In genomic region chr9:134575817-134576176, GRCh38 we compare ENCODE assay signal across 16 cellular contexts.
DNase-seq lines count a peak whose midpoint lies in the region; ATAC-seq and TF ChIP-seq lines count a peak whose summit lies in the region.
"Had no signal": no experiment of that assay in that cellular context is flagged by ENCODE, and none has a peak within 500 bp of the region (broad histone marks: within the 10 kb centered on the region; RNA-seq: fewer than 3 reads in every experiment).

No MANE protein-coding gene starts in this region.

- H3K4me1 Mint-ChIP-seq in HFFc6 (ENCODE audit: low read depth) (no peaks in the 10 kb centered on the region), T-helper 17 cell (no peaks in the 10 kb centered on the region), H9 (peaks cover 5 to 9% of the 10 kb centered on the region in 2 experiments; a peak in 1 of 4 replicates)
- H3K4me1 Mint-ChIP-seq: CD4-positive, alpha-beta memory T cell had no signal

- H2BK20ac ChIP-seq in H9 (ENCODE audit: low read depth, low read length, poor library complexity, severe bottlenecking) = no peak overlapping the region

- H3K27ac ChIP-seq in lung (ENCODE audit: low read depth in 1 of 2, low read length in 1 of 2) = no peak overlapping the region
- no peak overlapping the region for H3K27ac ChIP-seq in sigmoid colon
- no peak overlapping the region for H3K27ac ChIP-seq in H9 (ENCODE audit: insufficient read length, low read depth, low read length)
- H3K27ac ChIP-seq: SJCRH30 had no signal

- H3K18ac ChIP-seq in H9 (ENCODE audit: insufficient read length, low read depth, low read length) = no peak overlapping the region

- H3K27ac Mint-ChIP-seq in HFFc6 (no peak overlapping the region), T-helper 17 cell (peak overlapping the region; percentile 19), H9 (peak overlapping the region in 1 of 3 experiments; percentile 12; a peak in 2 of 7 replicates)

- H3K4me2 ChIP-seq in H9 (ENCODE audit: insufficient read depth, insufficient read length, low read length) = no peak overlapping the region

- no peaks in the 10 kb centered on the region for H4K20me1 ChIP-seq in H9 (ENCODE audit: control insufficient read depth, insufficient read depth, insufficient read length)

- H4K8ac ChIP-seq in H9 (replicated peaks; ENCODE audit: insufficient read length, low read depth, low read length) = no peak overlapping the region

- peaks cover 6% of the 10 kb centered on the region; the same call in 1 of the 2 replicates for H3K36me3 Mint-ChIP-seq in HFFc6 (ENCODE audit: low read depth)
- peaks cover 4% of the 10 kb centered on the region for H3K36me3 Mint-ChIP-seq in T-helper 17 cell (ENCODE audit: low read depth)
- H3K36me3 Mint-ChIP-seq in H9 (ENCODE audit: insufficient read depth in 1 of 3, low read depth in 3 of 3) = no peaks in the 10 kb centered on the region; a peak in 3 of 7 replicates
- H3K36me3 Mint-ChIP-seq: CD4-positive, alpha-beta memory T cell had no signal

- no peak for DNase-seq in HFFc6
- no peak for DNase-seq in T-helper 17 cell
- peak; percentile 14 for DNase-seq in lung (ENCODE audit: low spot score)
- DNase-seq in sigmoid colon = peak; percentile 45
- no peak for DNase-seq in H9
- no peak for DNase-seq in NCI-H748 (lab: John Stamatoyannopoulos, UW; ENCODE audit: unreplicated experiment)
- DNase-seq: BE2C; CD4-positive, alpha-beta memory T cell; DMS79 treated with DMSO at 0.1 percent for 48 hours; Karpas-422; NCI-H1436 treated with DMSO at 0.1 percent for 48 hours; NCI-H2081; NCI-H524 treated with DMSO at 0.1 percent for 48 hours; RPMI8226; SJCRH30 had no signal

- H3K4me1 ChIP-seq in lung (ENCODE audit: control insufficient read depth in 2 of 2, insufficient read depth in 2 of 2, low read length in 2 of 2) = no peaks in the 10 kb centered on the region
- H3K4me1 ChIP-seq in sigmoid colon = no peaks in the 10 kb centered on the region
- no peaks in the 10 kb centered on the region for H3K4me1 ChIP-seq in H9 (ENCODE audit: insufficient read depth, low read length)
- H3K4me1 ChIP-seq: BE2C, SJCRH30 had no signal

- H3K9me3 Mint-ChIP-seq in HFFc6 (peaks cover 8% of the 10 kb centered on the region; the same call in 1 of the 2 replicates), H9 (peaks cover 14 to 19% of the 10 kb centered on the region in 2 experiments)

- no peak overlapping the region for H3K4ac ChIP-seq in H9 (ENCODE audit: low read depth, low read length)

- WGBS in lung, 2 donors = 79 to 81% methylated on average over 5 of the region's 5 CpGs
- 74 to 81% methylated on average over 5 of the region's 5 CpGs for WGBS in sigmoid colon, 2 donors
- WGBS in H9 (ENCODE audit: extremely low coverage, insufficient read length, low lambda C conversion rate) = no CpG with 5 or more reads among the region's 5 CpGs

- H3K4me3 ChIP-seq in lung (no peak overlapping the region), sigmoid colon (no peak overlapping the region)
- H3K4me3 ChIP-seq: SJCRH30 had no signal

- H3K23me2 ChIP-seq in H9 (ENCODE audit: insufficient read length, low read depth, low read length, poor library complexity, severe bottlenecking) = no peaks in the 10 kb centered on the region

- TF ChIP-seq CTCF in HFFc6 (IDR thresholded peaks at IDR 0.05) = no peak
- TF ChIP-seq CTCF in lung (IDR thresholded peaks at IDR 0.05; ENCODE audit: control extremely low read depth, extremely low read depth) = no peak
- no peak for TF ChIP-seq CTCF in sigmoid colon (IDR thresholded peaks at IDR 0.05)
- TF ChIP-seq CTCF in H9 (conservative IDR thresholded peaks at IDR 0.05) = no peak

- H3K79me2 ChIP-seq in H9 (ENCODE audit: insufficient read depth, low read length) = no peaks in the 10 kb centered on the region

- H3K56ac ChIP-seq in H9 (ENCODE audit: insufficient read length, low read depth, low read length) = no peak overlapping the region

- H2AK5ac ChIP-seq in H9 (ENCODE audit: insufficient read length, low read length) = no peak overlapping the region

- ATAC-seq in T-helper 17 cell (no peak), lung (ENCODE audit: insufficient read depth, low FRiP score) (no peak), HG03571 (IDR thresholded peaks at IDR 0.05; ENCODE audit: unreplicated experiment) (no peak)

- H4K91ac ChIP-seq in H9 (ENCODE audit: insufficient read length, low read depth, low read length) = no peak overlapping the region

- H3T11ph ChIP-seq in H9 (ENCODE audit: low read length) = no peak overlapping the region

- no peak overlapping the region for H2BK5ac ChIP-seq in H9 (ENCODE audit: insufficient read length, low read length)

- H4K5ac ChIP-seq in H9 (ENCODE audit: insufficient read length, low read depth, low read length) = no peak overlapping the region

- H3K14ac ChIP-seq in H9 (ENCODE audit: insufficient read depth, low read length) = no peak overlapping the region

- H2AFZ ChIP-seq in H9 (ENCODE audit: low read length) = no peak overlapping the region

- no peaks in the 10 kb centered on the region for H3K79me1 ChIP-seq in H9 (ENCODE audit: insufficient read depth, low read depth, low read length, poor library complexity, severe bottlenecking)

- H3K27me3 Mint-ChIP-seq in HFFc6 (ENCODE audit: insufficient read depth) = peaks cover 24% of the 10 kb centered on the region
- peaks cover 19% of the 10 kb centered on the region for H3K27me3 Mint-ChIP-seq in T-helper 17 cell
- H3K27me3 Mint-ChIP-seq in H9 (ENCODE audit: low read depth) = no peaks in the 10 kb centered on the region; the same call in none of the 2 replicates

- H3K27me3 ChIP-seq in lung (ENCODE audit: control insufficient read depth, insufficient read depth) = no peaks in the 10 kb centered on the region
- no peaks in the 10 kb centered on the region for H3K27me3 ChIP-seq in sigmoid colon
- H3K27me3 ChIP-seq in H9 (ENCODE audit: insufficient read depth, low read length) = no peaks in the 10 kb centered on the region
- H3K27me3 ChIP-seq: BE2C, SJCRH30 had no signal

- H3K23ac ChIP-seq in H9 (ENCODE audit: insufficient read length, low read depth, low read length) = no peak overlapping the region

- no peaks in the 10 kb centered on the region for H3K36me3 ChIP-seq in lung (ENCODE audit: control insufficient read depth in 2 of 2, insufficient read depth in 2 of 2, low read length in 2 of 2)
- H3K36me3 ChIP-seq in sigmoid colon = no peaks in the 10 kb centered on the region
- H3K36me3 ChIP-seq: BE2C, SJCRH30 had no signal

- 0 out of 2 replicates have a peak overlapping the region, but pooled peaks have one; percentile 15 for H3K4me3 Mint-ChIP-seq in HFFc6
- no peak overlapping the region for H3K4me3 Mint-ChIP-seq in T-helper 17 cell
- H3K4me3 Mint-ChIP-seq in H9 = no peak overlapping the region; a peak in 1 of 5 replicates
- H3K4me3 Mint-ChIP-seq: CD4-positive, alpha-beta memory T cell had no signal

- no peak overlapping the region for H3K9ac ChIP-seq in H9 (ENCODE audit: extremely low read depth, insufficient read length, low read length)

- no peak overlapping the region for H2BK120ac ChIP-seq in H9 (ENCODE audit: low read depth, low read length, poor library complexity, severe bottlenecking)

- H3K9me3 ChIP-seq in T-helper 17 cell (ENCODE audit: control insufficient read depth, low read length, poor library complexity, severe bottlenecking) (no peaks in the 10 kb centered on the region), lung (ENCODE audit: control insufficient read depth in 2 of 2, insufficient read depth in 1 of 2, low read length in 1 of 2) (no peaks in the 10 kb centered on the region), sigmoid colon (no peaks in the 10 kb centered on the region), H9 (ENCODE audit: control insufficient read depth, low read depth, low read length) (no peaks in the 10 kb centered on the region)

- TF ChIP-seq EP300 in sigmoid colon (IDR thresholded peaks at IDR 0.05) = no peak

- intact Hi-C loops in sigmoid colon (cut with DNase I) = no loop called here

- TF ChIP-seq POLR2A in sigmoid colon (IDR thresholded peaks at IDR 0.05) = no peak

- H2BK15ac ChIP-seq in H9 (ENCODE audit: low read depth, low read length) = no peak overlapping the region

- H2BK12ac ChIP-seq in H9 (ENCODE audit: insufficient read length, low read depth, low read length) = no peak overlapping the region

Comparison
In these comparisons a context has a peak if more than half of its experiments do, and no peak if none do; other contexts are left out.
1. DNase-seq: peak in lung (single experiment) and sigmoid colon (single experiment); none in HFFc6 (single experiment), T-helper 17 cell (0 of 3), H9 (single experiment) and NCI-H748 (single experiment).